ENCODE assay signal across 1 cellular context in genomic region chr3:132660056-132660744, GRCh38.
A peak's percentile ranks its signal among the peaks of the same experiment; 100 is the strongest.
TF ChIP-seq lines count a peak whose summit lies in the region.

Gene UBA5 (plus strand): TSS chr3:132660329. CDS start chr3:132660538, 209 bp downstream.

TF ChIP-seq in HepG2, 621 proteins besides CTCF, POLR2A, EP300 and RAD21 (continued from another document and continues in another):
- TF ChIP-seq LCORL (IDR thresholded peaks at IDR 0.05), result no peak
- TF ChIP-seq LCORL (CRISPR knock-in tag; IDR thresholded peaks at IDR 0.05), result peak; percentile 16; the same call in 1 of the 2 replicates
- TF ChIP-seq KLF11 (CRISPR knock-in tag; IDR thresholded peaks at IDR 0.05), result 0 out of 2 replicates have a peak, but pooled peaks have one; percentile 17
- no peak; the same call in 1 of the 2 replicates for TF ChIP-seq ZXDC (CRISPR knock-in tag; IDR thresholded peaks at IDR 0.05)
- TF ChIP-seq ZIK1 (CRISPR knock-in tag; IDR thresholded peaks at IDR 0.05; ENCODE audit: borderline replicate concordance, low read depth), result no peak
- no peak for TF ChIP-seq ZNF101 (CRISPR knock-in tag; IDR thresholded peaks at IDR 0.05; ENCODE audit: borderline replicate concordance, low read depth)
- no peak; the same call in 1 of the 2 replicates for TF ChIP-seq HBP1 (CRISPR knock-in tag; IDR thresholded peaks at IDR 0.05; ENCODE audit: low read depth)
- TF ChIP-seq ZNF329 (CRISPR knock-in tag; IDR thresholded peaks at IDR 0.05; ENCODE audit: low read depth), result peak; percentile 73; the same call in 1 of the 2 replicates
- peak; percentile 79 for TF ChIP-seq ZNF768 (CRISPR knock-in tag; IDR thresholded peaks at IDR 0.05)
- TF ChIP-seq ZUFSP (CRISPR knock-in tag; IDR thresholded peaks at IDR 0.05; ENCODE audit: borderline replicate concordance), result no peak
- 0 out of 2 replicates have a peak, but pooled peaks have one; percentile 42 for TF ChIP-seq DR1 (CRISPR knock-in tag; IDR thresholded peaks at IDR 0.05)
- TF ChIP-seq YY1 (IDR thresholded peaks at IDR 0.05; ENCODE audit: insufficient read depth, insufficient replicate concordance, low read depth, low read length), result peak; percentile 43
- no peak for TF ChIP-seq ARNT (IDR thresholded peaks at IDR 0.05)
- peak; percentile 83; the same call in 1 of the 2 replicates for TF ChIP-seq DMAP1 (CRISPR knock-in tag; IDR thresholded peaks at IDR 0.05)
- peak; percentile 95; the same call in 1 of the 2 replicates for TF ChIP-seq KAT7 (CRISPR knock-in tag; IDR thresholded peaks at IDR 0.05; ENCODE audit: borderline replicate concordance)
- TF ChIP-seq SNRNP70 (IDR thresholded peaks at IDR 0.05; ENCODE audit: low read depth, low read length), result no peak
- TF ChIP-seq ZNF7 (CRISPR knock-in tag; IDR thresholded peaks at IDR 0.05), result no peak
- peak; percentile 47; the same call in 1 of the 2 replicates for TF ChIP-seq ZBTB49 (CRISPR knock-in tag; IDR thresholded peaks at IDR 0.05; ENCODE audit: borderline replicate concordance)
- no peak for TF ChIP-seq ZNF496 (CRISPR knock-in tag; IDR thresholded peaks at IDR 0.05; ENCODE audit: insufficient replicate concordance)
- TF ChIP-seq BCL6 (CRISPR knock-in tag; IDR thresholded peaks at IDR 0.05), result no peak
- TF ChIP-seq ZNF331 (CRISPR knock-in tag; IDR thresholded peaks at IDR 0.05), result peak; percentile 24; the same call in 1 of the 2 replicates
- no peak for TF ChIP-seq HNF1A (IDR thresholded peaks at IDR 0.05; ENCODE audit: low read depth)
- TF ChIP-seq HNF1A (CRISPR knock-in tag; IDR thresholded peaks at IDR 0.05; ENCODE audit: borderline replicate concordance), result no peak; the same call in 1 of the 2 replicates
- TF ChIP-seq MAX (IDR thresholded peaks at IDR 0.05), result peak; percentile 43
- 0 out of 2 replicates have a peak, but pooled peaks have one; percentile 55 for TF ChIP-seq ZSCAN31 (CRISPR knock-in tag; IDR thresholded peaks at IDR 0.05; ENCODE audit: low read depth)
- no peak; the same call in 1 of the 2 replicates for TF ChIP-seq ZNF12 (CRISPR knock-in tag; IDR thresholded peaks at IDR 0.05)
- no peak; the same call in 1 of the 2 replicates for TF ChIP-seq ZNF607 (CRISPR knock-in tag; IDR thresholded peaks at IDR 0.05; ENCODE audit: borderline replicate concordance)
- TF ChIP-seq ZNF317 (CRISPR knock-in tag; IDR thresholded peaks at IDR 0.05), result peak; percentile 62; the same call in 1 of the 2 replicates
- no peak for TF ChIP-seq ZFYVE20 (CRISPR knock-in tag; IDR thresholded peaks at IDR 0.05; ENCODE audit: borderline replicate concordance, low read depth)
- peak; percentile 54; the same call in 1 of the 2 replicates for TF ChIP-seq NR2C2 (CRISPR knock-in tag; IDR thresholded peaks at IDR 0.05; ENCODE audit: borderline replicate concordance)
- TF ChIP-seq DNMT3B (CRISPR knock-in tag; conservative IDR thresholded peaks at IDR 0.05), result 0 out of 2 replicates have a peak, but pooled peaks have one; percentile 21
- TF ChIP-seq SMAD3 (CRISPR knock-in tag; IDR thresholded peaks at IDR 0.05), result peak; percentile 38; the same call in 1 of the 2 replicates
- TF ChIP-seq CENPT (CRISPR knock-in tag; IDR thresholded peaks at IDR 0.05; ENCODE audit: low read depth), result no peak
- TF ChIP-seq ZNF883 (CRISPR knock-in tag; IDR thresholded peaks at IDR 0.05; ENCODE audit: not compliant biosample characterization), result peak; percentile 75
- TF ChIP-seq HDAC2 (CRISPR knock-in tag; IDR thresholded peaks at IDR 0.05), result peak; percentile 26; the same call in 1 of the 2 replicates
- no peak for TF ChIP-seq TRIM22 (IDR thresholded peaks at IDR 0.05)
- no peak for TF ChIP-seq ZNF577 (CRISPR knock-in tag; IDR thresholded peaks at IDR 0.05; ENCODE audit: borderline replicate concordance, low read depth)
- no peak for TF ChIP-seq ZSCAN20 (CRISPR knock-in tag; IDR thresholded peaks at IDR 0.05; ENCODE audit: borderline replicate concordance)
- TF ChIP-seq ZNF282 (IDR thresholded peaks at IDR 0.05; ENCODE audit: partially characterized antibody), result no peak
- peak; percentile 78 for TF ChIP-seq PHF20 (CRISPR knock-in tag; IDR thresholded peaks at IDR 0.05)
- TF ChIP-seq BCLAF1 (IDR thresholded peaks at IDR 0.05), result no peak
- peak; percentile 72; the same call in 1 of the 2 replicates for TF ChIP-seq ELF4 (CRISPR knock-in tag; IDR thresholded peaks at IDR 0.05; ENCODE audit: borderline replicate concordance)
- TF ChIP-seq ZNF773 (CRISPR knock-in tag; IDR thresholded peaks at IDR 0.05; ENCODE audit: borderline replicate concordance), result no peak
- peak; percentile 49; the same call in 1 of the 2 replicates for TF ChIP-seq ZNF564 (CRISPR knock-in tag; IDR thresholded peaks at IDR 0.05)
- TF ChIP-seq MTF1 (CRISPR knock-in tag; IDR thresholded peaks at IDR 0.05), result no peak
- peak; percentile 93 for TF ChIP-seq SRY (CRISPR knock-in tag; IDR thresholded peaks at IDR 0.05)
- TF ChIP-seq CEBPG (CRISPR knock-in tag; IDR thresholded peaks at IDR 0.05), result no peak; the same call in 1 of the 2 replicates
